ENCODE assay signal across 13 cellular contexts in genomic region chr21:35476616-35477395, GRCh38.
DNase-seq lines count a peak whose midpoint lies in the region; ATAC-seq, FAIRE-seq and TF ChIP-seq lines count a peak whose summit lies in the region.
"Had no signal": no experiment of that assay in that cellular context is flagged by ENCODE, and none has a peak within 500 bp of the region (broad histone marks: within the 10 kb centered on the region; RNA-seq: fewer than 3 reads in every experiment).

No MANE protein-coding gene starts in this region.

- no peak overlapping the region for H2BK15ac ChIP-seq in mesenchymal stem cell (ENCODE audit: low read depth, poor library complexity, severe bottlenecking)

- 60% methylated on average over 1 of the region's 9 CpGs for WGBS in mesenchymal stem cell

- peaks cover 8% of the 10 kb centered on the region for H3K9me3 Mint-ChIP-seq in activated naive CD8-positive, alpha-beta T cell treated with anti-CD3 and anti-CD28 coated beads for 36 hours
- peaks cover 19% of the 10 kb centered on the region for H3K9me3 Mint-ChIP-seq in activated naive CD8-positive, alpha-beta T cell treated with anti-CD3 and anti-CD28 coated beads, Interleukin-2, amount 50 U/mL, for 24 hours
- no peaks in the 10 kb centered on the region for H3K9me3 Mint-ChIP-seq in type B pancreatic cell

- peak overlapping the region; percentile 74 to 82 for H3K18ac ChIP-seq in mesenchymal stem cell (ENCODE audit: low read depth in 1 of 2, low read length in 2 of 2)

- H4K8ac ChIP-seq in mesenchymal stem cell (ENCODE audit: low read length), result peak overlapping the region; percentile 84

- H3K23ac ChIP-seq in mesenchymal stem cell (ENCODE audit: low read length in 2 of 2), result no peak overlapping the region

- no peak for TF ChIP-seq CTCF in astrocyte of the cerebellum (IDR thresholded peaks at IDR 0.05; ENCODE audit: low read depth, low read length, missing control alignments)
- no peak for TF ChIP-seq CTCF in type B pancreatic cell (conservative IDR thresholded peaks at IDR 0.05)

- H3K9me3 ChIP-seq in mesenchymal stem cell (ENCODE audit: control insufficient read depth, low read length), result peaks cover 6% of the 10 kb centered on the region

- peak overlapping the region; percentile 87 to 91 for H3K4ac ChIP-seq in mesenchymal stem cell (ENCODE audit: low read depth in 1 of 2, low read length in 2 of 2)

- no peak overlapping the region for H3K4me3 Mint-ChIP-seq in activated naive CD8-positive, alpha-beta T cell treated with anti-CD3 and anti-CD28 coated beads for 36 hours
- no peak overlapping the region for H3K4me3 Mint-ChIP-seq in activated naive CD8-positive, alpha-beta T cell treated with anti-CD3 and anti-CD28 coated beads, Interleukin-2, amount 50 U/mL, for 24 hours
- H3K4me3 Mint-ChIP-seq in type B pancreatic cell, result no peak overlapping the region
- H3K4me3 Mint-ChIP-seq: B cell had no signal

- H3K27me3 Mint-ChIP-seq in activated naive CD8-positive, alpha-beta T cell treated with anti-CD3 and anti-CD28 coated beads for 36 hours, result no peaks in the 10 kb centered on the region
- peaks cover 3% of the 10 kb centered on the region for H3K27me3 Mint-ChIP-seq in activated naive CD8-positive, alpha-beta T cell treated with anti-CD3 and anti-CD28 coated beads, Interleukin-2, amount 50 U/mL, for 24 hours
- peaks cover 6% of the 10 kb centered on the region for H3K27me3 Mint-ChIP-seq in type B pancreatic cell

- H2BK120ac ChIP-seq in mesenchymal stem cell (ENCODE audit: low read depth, low read length), result peak overlapping the region; percentile 82

- H2AFZ ChIP-seq in mesenchymal stem cell (ENCODE audit: low read depth, low read length), result no peak overlapping the region

- H3K4me2 ChIP-seq in mesenchymal stem cell (ENCODE audit: low read length, poor library complexity, severe bottlenecking), result peak overlapping the region; percentile 58

- peak overlapping the region; percentile 25 for H3K9ac ChIP-seq in mesenchymal stem cell (ENCODE audit: low read length)

- in situ Hi-C loops in astrocyte of the cerebellum (cut with HindIII; ENCODE audit: low sequenced_read_pairs), result no loop called here

- peak overlapping the region; percentile 83 for H3K27ac Mint-ChIP-seq in activated naive CD8-positive, alpha-beta T cell treated with anti-CD3 and anti-CD28 coated beads for 36 hours
- no peak overlapping the region for H3K27ac Mint-ChIP-seq in activated naive CD8-positive, alpha-beta T cell treated with anti-CD3 and anti-CD28 coated beads, Interleukin-2, amount 50 U/mL, for 24 hours
- no peak overlapping the region for H3K27ac Mint-ChIP-seq in type B pancreatic cell
- H3K27ac Mint-ChIP-seq: B cell had no signal

- peak overlapping the region; percentile 80 for H3K27ac ChIP-seq in mesenchymal stem cell (ENCODE audit: low read length, poor library complexity, severe bottlenecking)
- H3K27ac ChIP-seq: right atrium auricular region had no signal

- DNase-seq in activated naive CD8-positive, alpha-beta T cell treated with anti-CD3 and anti-CD28 coated beads for 36 hours, result no peak
- no peak for DNase-seq in activated naive CD8-positive, alpha-beta T cell treated with anti-CD3 and anti-CD28 coated beads, Interleukin-2, amount 50 U/mL, for 24 hours
- peak; percentile 34 for DNase-seq in astrocyte of the cerebellum (ENCODE audit: low read depth)
- DNase-seq in mesenchymal stem cell, result peak; percentile 69
- DNase-seq in urothelium cell line (ENCODE audit: low spot score), result peak; percentile 10
- no peak for DNase-seq in type B pancreatic cell (ENCODE audit: extremely low spot score, unreplicated experiment)
- no peak for DNase-seq in RPMI8226
- no peak for DNase-seq in ecto neural progenitor cell (ENCODE audit: low spot score)
- DNase-seq: activated CD4-positive, CD25-positive, alpha-beta regulatory T cell; NCI-H187 had no signal

- H2AK5ac ChIP-seq in mesenchymal stem cell (ENCODE audit: low read length, severe bottlenecking), result no peak overlapping the region

- no peak for FAIRE-seq in urothelium cell line (lab: Jason Lieb, UNC)

- H3K36me3 ChIP-seq in mesenchymal stem cell (ENCODE audit: control insufficient read depth in 1 of 2, insufficient read depth in 2 of 2, low read depth in 1 of 2, low read length in 2 of 2), result no peaks in the 10 kb centered on the region
- H3K36me3 ChIP-seq: right atrium auricular region had no signal

- H3K36me3 Mint-ChIP-seq in activated naive CD8-positive, alpha-beta T cell treated with anti-CD3 and anti-CD28 coated beads for 36 hours, result peaks cover 12% of the 10 kb centered on the region
- H3K36me3 Mint-ChIP-seq in activated naive CD8-positive, alpha-beta T cell treated with anti-CD3 and anti-CD28 coated beads, Interleukin-2, amount 50 U/mL, for 24 hours (ENCODE audit: low read depth), result peaks cover 1% of the 10 kb centered on the region
- H3K36me3 Mint-ChIP-seq in type B pancreatic cell, result no peaks in the 10 kb centered on the region

- H4K91ac ChIP-seq in mesenchymal stem cell (ENCODE audit: low read length), result peak overlapping the region; percentile 80

- H2BK5ac ChIP-seq in mesenchymal stem cell (ENCODE audit: low read depth, low read length, poor library complexity, severe bottlenecking), result peak overlapping the region; percentile 85

- peak overlapping the region; percentile 79 to 95 for H2BK12ac ChIP-seq in mesenchymal stem cell (ENCODE audit: low read length in 2 of 2)

- peaks cover 2% of the 10 kb centered on the region for H3K4me1 ChIP-seq in mesenchymal stem cell (ENCODE audit: control insufficient read depth, insufficient read depth, low read depth, low read length)
- H3K4me1 ChIP-seq: right atrium auricular region had no signal

- H3K4me3 ChIP-seq in astrocyte of the cerebellum (ENCODE audit: low read depth, low read length) (no peak overlapping the region), mesenchymal stem cell (ENCODE audit: insufficient read depth in 1 of 2, low read depth in 1 of 2, low read length in 2 of 2) (no peak overlapping the region)
- H3K4me3 ChIP-seq: right atrium auricular region had no signal

- peaks cover 23% of the 10 kb centered on the region for H3K4me1 Mint-ChIP-seq in activated naive CD8-positive, alpha-beta T cell treated with anti-CD3 and anti-CD28 coated beads for 36 hours
- H3K4me1 Mint-ChIP-seq in activated naive CD8-positive, alpha-beta T cell treated with anti-CD3 and anti-CD28 coated beads, Interleukin-2, amount 50 U/mL, for 24 hours, result peaks cover 37% of the 10 kb centered on the region
- H3K4me1 Mint-ChIP-seq in type B pancreatic cell (ENCODE audit: unreplicated experiment), result peaks cover 5% of the 10 kb centered on the region

- H3K79me1 ChIP-seq in mesenchymal stem cell (replicated peaks; ENCODE audit: low read length, poor library complexity, severe bottlenecking), result no peaks in the 10 kb centered on the region

- H3K27me3 ChIP-seq in mesenchymal stem cell (ENCODE audit: control insufficient read depth in 1 of 2, insufficient read depth in 1 of 2, low read length in 2 of 2), result no peaks in the 10 kb centered on the region
- H3K27me3 ChIP-seq: right atrium auricular region had no signal

- no peak overlapping the region for H3K14ac ChIP-seq in mesenchymal stem cell (ENCODE audit: low read length in 2 of 2)

- ATAC-seq in activated naive CD8-positive, alpha-beta T cell treated with anti-CD3 and anti-CD28 coated beads, Interleukin-2, amount 50 U/mL, for 24 hours, result no peak
- ATAC-seq: left lobe of liver had no signal

Comparison
In these comparisons a context has a peak if more than half of its experiments do, and no peak if none do; other contexts are left out.
1. DNase-seq: peak in astrocyte of the cerebellum (single experiment), mesenchymal stem cell (single experiment) and urothelium cell line (single experiment); none in activated naive CD8-positive, alpha-beta T cell treated with anti-CD3 and anti-CD28 coated beads for 36 hours (single experiment), activated naive CD8-positive, alpha-beta T cell treated with anti-CD3 and anti-CD28 coated beads, Interleukin-2, amount 50 U/mL, for 24 hours (single experiment), type B pancreatic cell (single experiment), RPMI8226 (single experiment) and ecto neural progenitor cell (single experiment).